ENCODE assay signal across 17 cellular contexts in genomic region chr13:94325660-94326059, GRCh38.
A peak's percentile ranks its signal among the peaks of the same experiment; 100 is the strongest.
DNase-seq lines count a peak whose midpoint lies in the region; ATAC-seq and TF ChIP-seq lines count a peak whose summit lies in the region.
"Had no signal": no experiment of that assay in that cellular context is flagged by ENCODE, and none has a peak within 500 bp of the region (broad histone marks: within the 10 kb centered on the region; RNA-seq: fewer than 3 reads in every experiment).

No MANE protein-coding gene starts in this region.

- TF ChIP-seq POLR2A in uterus (IDR thresholded peaks at IDR 0.05), result no peak

- H3K36me3 ChIP-seq in BLaER1 treated with 17β-estradiol and CSF1 and Interleukin-3, amounts not matched to agents 10 nM and 100 nM, result peaks cover 0 to 4% (median 0%) of the 10 kb centered on the region in 11 experiments; a peak in 3 of 22 replicates
- H3K36me3 ChIP-seq in uterus (no peaks in the 10 kb centered on the region), left lung (no peaks in the 10 kb centered on the region)

- TF ChIP-seq CTCF in choroid plexus epithelial cell (conservative IDR thresholded peaks at IDR 0.05; ENCODE audit: low read depth, low read length) (no peak), uterus (IDR thresholded peaks at IDR 0.05) (no peak), left lung (IDR thresholded peaks at IDR 0.05) (no peak)

- no peak overlapping the region for H3K9ac ChIP-seq in BLaER1 treated with 17β-estradiol and CSF1 and Interleukin-3, amounts not matched to agents 10 nM and 100 nM

- peaks cover 28 to 73% (median 51%) of the 10 kb centered on the region in 3 donors for H3K4me1 Mint-ChIP-seq in naive B cell

- no peaks in the 10 kb centered on the region for H3K36me3 Mint-ChIP-seq in naive B cell
- peaks cover 20 to 22% of the 10 kb centered on the region in 2 donors for H3K36me3 Mint-ChIP-seq in activated naive CD4-positive, alpha-beta T cell treated with anti-CD3 and anti-CD28 coated beads, Interleukin-2, amount 50 U/mL, for 72 hours

- peak overlapping the region; percentile 54 to 92 (median 81); a peak in 20 of 22 replicates for H3K4me2 ChIP-seq in BLaER1 treated with 17β-estradiol and CSF1 and Interleukin-3, amounts not matched to agents 10 nM and 100 nM

- ATAC-seq in naive B cell (ENCODE audit: low read depth in 2 of 2), result no peak
- ATAC-seq in HG03135 (IDR thresholded peaks at IDR 0.05; ENCODE audit: unreplicated experiment), result no peak
- no peak for ATAC-seq in left lung
- no peak for ATAC-seq in activated naive CD4-positive, alpha-beta T cell treated with anti-CD3 and anti-CD28 coated beads, Interleukin-2, amount 50 U/mL, for 72 hours

- H3K27ac ChIP-seq in BLaER1 treated with 17β-estradiol and CSF1 and Interleukin-3, amounts not matched to agents 10 nM and 100 nM, result peak overlapping the region in 5 of 11 experiments; percentile 19 to 75 (median 39); a peak in 5 of 22 replicates
- no peak overlapping the region for H3K27ac ChIP-seq in uterus
- no peak overlapping the region for H3K27ac ChIP-seq in left lung

- peak overlapping the region in 1 of 6 donors; percentile 66 for H3K27ac Mint-ChIP-seq in naive B cell
- no peak overlapping the region for H3K27ac Mint-ChIP-seq in activated naive CD4-positive, alpha-beta T cell treated with anti-CD3 and anti-CD28 coated beads, Interleukin-2, amount 50 U/mL, for 72 hours

- intact Hi-C loops in uterus (cut with DNase I; ENCODE audit: low total_unique reads) (no loop called here), left lung (cut with DNase I) (no loop called here)

- no peaks in the 10 kb centered on the region for H3K27me3 ChIP-seq in BLaER1 treated with 17β-estradiol and CSF1 and Interleukin-3, amounts not matched to agents 10 nM and 100 nM
- H3K27me3 ChIP-seq in uterus (no peaks in the 10 kb centered on the region), left lung (peaks cover 0 to 7% of the 10 kb centered on the region in 2 donors)

- no peaks in the 10 kb centered on the region for H4K20me1 ChIP-seq in BLaER1 treated with 17β-estradiol and CSF1 and Interleukin-3, amounts not matched to agents 10 nM and 100 nM

- H3K27me3 Mint-ChIP-seq in naive B cell, result no peaks in the 10 kb centered on the region

- peak; percentile 86 for DNase-seq in LHCN-M2 (ENCODE audit: low read depth)
- peak; percentile 55 for DNase-seq in choroid plexus epithelial cell (ENCODE audit: low read depth)
- DNase-seq in naive B cell, result no peak
- DNase-seq in uterus, result no peak
- no peak for DNase-seq in left lung
- no peak for DNase-seq in activated naive CD4-positive, alpha-beta T cell treated with anti-CD3 and anti-CD28 coated beads, Interleukin-2, amount 50 U/mL, for 72 hours (ENCODE audit: low spot score in 2 of 2)
- DNase-seq: activated CD4-positive, CD25-positive, alpha-beta regulatory T cell; activated effector memory CD4-positive, alpha-beta T cell treated with Interleukin-2 at 50 U/mL for 16 hours; aorta; NCI-H1694; NCI-H510A; retina; SHP77 treated with DMSO at 0.1 percent for 48 hours; T-helper 2 cell had no signal

- peaks cover 2 to 23% (median 9%) of the 10 kb centered on the region in 7 donors for H3K9me3 Mint-ChIP-seq in naive B cell
- peaks cover 7 to 18% of the 10 kb centered on the region in 2 donors for H3K9me3 Mint-ChIP-seq in activated naive CD4-positive, alpha-beta T cell treated with anti-CD3 and anti-CD28 coated beads, Interleukin-2, amount 50 U/mL, for 72 hours

- peak overlapping the region in 5 of 8 donors; percentile 20 to 79 (median 59) for H3K4me3 Mint-ChIP-seq in naive B cell

- peaks cover 80 to 88% (median 83%) of the 10 kb centered on the region in 10 experiments for H3K4me1 ChIP-seq in BLaER1 treated with 17β-estradiol and CSF1 and Interleukin-3, amounts not matched to agents 10 nM and 100 nM
- H3K4me1 ChIP-seq in uterus (no peaks in the 10 kb centered on the region), left lung (peaks cover 0 to 4% of the 10 kb centered on the region in 2 donors)

- H3K9me3 ChIP-seq in BLaER1 treated with 17β-estradiol and CSF1 and Interleukin-3, amounts not matched to agents 10 nM and 100 nM (replicated peaks in 1 of 11), result peaks cover 14 to 62% (median 46%) of the 10 kb centered on the region in 11 experiments; a peak in 20 of 22 replicates
- no peaks in the 10 kb centered on the region for H3K9me3 ChIP-seq in uterus
- no peaks in the 10 kb centered on the region for H3K9me3 ChIP-seq in left lung

- H3K4me3 ChIP-seq in BLaER1 treated with 17β-estradiol and CSF1 and Interleukin-3, amounts not matched to agents 10 nM and 100 nM, result 0 out of 20 replicates have a peak overlapping the region, but pooled peaks of 1 of the 10 experiments have one; percentile 6
- H3K4me3 ChIP-seq in choroid plexus epithelial cell (ENCODE audit: low read depth, low read length) (no peak overlapping the region), uterus (no peak overlapping the region), left lung (no peak overlapping the region)
- H3K4me3 ChIP-seq: lung had no signal

Comparison
In these comparisons a context has a peak if more than half of its experiments do, and no peak if none do; other contexts are left out.
1. DNase-seq: peak in LHCN-M2 (single experiment) and choroid plexus epithelial cell (single experiment); none in naive B cell (single experiment), uterus (0 of 2), left lung (0 of 2) and activated naive CD4-positive, alpha-beta T cell treated with anti-CD3 and anti-CD28 coated beads, Interleukin-2, amount 50 U/mL, for 72 hours (0 of 2).